ENCODE assay signal across 1 cellular context in the genomic region with DNA sequence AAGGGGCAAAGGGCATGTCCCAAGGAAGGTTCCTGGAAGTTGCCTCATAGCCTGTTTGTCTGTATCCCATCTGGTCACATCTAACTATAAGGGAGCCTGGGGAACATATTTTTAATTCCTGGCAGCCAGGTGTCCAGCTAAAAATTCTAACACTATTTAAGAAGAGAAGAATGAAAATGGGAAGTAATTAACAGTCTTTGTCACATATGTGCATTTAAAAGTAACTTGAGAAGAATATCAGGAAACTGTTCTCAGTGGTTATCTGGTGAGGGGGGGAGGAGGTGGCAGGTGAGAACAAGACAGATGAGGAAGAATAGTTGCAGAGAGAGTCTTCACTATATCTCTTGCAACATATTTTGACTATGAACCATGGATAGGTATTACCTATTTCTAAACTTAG.
TF ChIP-seq lines count a peak whose summit lies in the region.

No MANE protein-coding gene starts in this region.

TF ChIP-seq in GM12878, 131 proteins besides CTCF, POLR2A, EP300 and RAD21 (continued from another document):
- TF ChIP-seq MLLT1 (IDR thresholded peaks at IDR 0.05) (no peak), SMC3 (IDR thresholded peaks at IDR 0.05; ENCODE audit: borderline replicate concordance, low read length) (no peak), KDM1A (IDR thresholded peaks at IDR 0.05; ENCODE audit: borderline replicate concordance) (no peak), KLF5 (IDR thresholded peaks at IDR 0.05; ENCODE audit: partially characterized antibody) (no peak), TCF12 (IDR thresholded peaks at IDR 0.05; ENCODE audit: low read depth, low read length) (no peak)
